Comparison of ENCODE assay signal across 9 cellular contexts in genomic region chr5:178208540-178209227, GRCh38. TPM values are rescaled to one million over a fixed set of nuclear protein-coding genes. Genes with fewer than 3 reads are reported as not detected.
DNase-seq lines count a peak whose midpoint lies in the region; ATAC-seq, FAIRE-seq and TF ChIP-seq lines count a peak whose summit lies in the region.
"Had no signal": no experiment of that assay in that cellular context is flagged by ENCODE, and none has a peak within 500 bp of the region (broad histone marks: within the 10 kb centered on the region; RNA-seq: fewer than 3 reads in every experiment).

No MANE protein-coding gene starts in this region.

- peaks cover 38 to 86% of the 10 kb centered on the region in 2 donors for H3K36me3 Mint-ChIP-seq in CD4-positive, alpha-beta memory T cell
- peaks cover 92% of the 10 kb centered on the region for H3K36me3 Mint-ChIP-seq in activated T-helper 17 cell treated with anti-CD3 and anti-CD28 coated beads, Interleukin-2, amount 50 U/mL, for 72 hours (ENCODE audit: low read depth)

- no peak overlapping the region for H3K27ac ChIP-seq in CD4-positive, alpha-beta memory T cell (ENCODE audit: low read depth, low read length)

- FAIRE-seq in GM12891 (lab: Jason Lieb, UNC) = no peak
- FAIRE-seq: TTC549 had no signal

- no peak for TF ChIP-seq POLR2A in GM12891 (IDR thresholded peaks at IDR 0.05; ENCODE audit: low read depth, low read length)

- peak overlapping the region in 5 of 7 donors; percentile 22 to 88 (median 56) for H3K27ac Mint-ChIP-seq in CD4-positive, alpha-beta memory T cell
- H3K27ac Mint-ChIP-seq in activated T-helper 17 cell treated with anti-CD3 and anti-CD28 coated beads, Interleukin-2, amount 50 U/mL, for 72 hours = peak overlapping the region; percentile 92

- H3K4me1 ChIP-seq in CD4-positive, alpha-beta memory T cell (ENCODE audit: insufficient read depth, low read length) = peaks cover 37% of the 10 kb centered on the region
- peaks cover 60% of the 10 kb centered on the region for H3K4me1 ChIP-seq in mucosa of stomach (ENCODE audit: control insufficient read depth, insufficient read depth, low read length)

- POLR2A ChIA-PET in CD4-positive, alpha-beta memory T cell (lab: Charles Lee; ENCODE audit: partially characterized antibody) = interaction anchor here (1.0 kb wide), 1 partner anchor 20 kb away, joined by 3 read pairs; no protein-coding TSS in a partner anchor

- H3K9me3 Mint-ChIP-seq in CD4-positive, alpha-beta memory T cell = peaks cover 0 to 4% (median 0%) of the 10 kb centered on the region in 8 donors
- no peaks in the 10 kb centered on the region for H3K9me3 Mint-ChIP-seq in activated T-helper 17 cell treated with anti-CD3 and anti-CD28 coated beads, Interleukin-2, amount 50 U/mL, for 72 hours

- H3K4me1 Mint-ChIP-seq in CD4-positive, alpha-beta memory T cell = peaks cover 17 to 47% (median 31%) of the 10 kb centered on the region in 4 donors
- peaks cover 41% of the 10 kb centered on the region for H3K4me1 Mint-ChIP-seq in activated T-helper 17 cell treated with anti-CD3 and anti-CD28 coated beads, Interleukin-2, amount 50 U/mL, for 72 hours

- peaks cover 72% of the 10 kb centered on the region for H3K36me3 ChIP-seq in CD4-positive, alpha-beta memory T cell (ENCODE audit: insufficient read depth, low read length)
- peaks cover 42% of the 10 kb centered on the region for H3K36me3 ChIP-seq in mucosa of stomach (ENCODE audit: control insufficient read depth, insufficient read depth, low read length)
- peaks cover 84% of the 10 kb centered on the region for H3K36me3 ChIP-seq in MG63

- no peak overlapping the region for H3K4me3 ChIP-seq in CD4-positive, alpha-beta memory T cell (ENCODE audit: low read length in 2 of 2)
- H3K4me3 ChIP-seq in mucosa of stomach (ENCODE audit: low read length) (no peak overlapping the region), MG63 (no peak overlapping the region)

- H3K9me3 ChIP-seq in CD4-positive, alpha-beta memory T cell (ENCODE audit: control insufficient read depth in 1 of 2, low read length in 2 of 2) = no peaks in the 10 kb centered on the region
- H3K9me3 ChIP-seq in mucosa of stomach (ENCODE audit: control insufficient read depth, low read length) (no peaks in the 10 kb centered on the region), MG63 (no peaks in the 10 kb centered on the region)

- intact Hi-C loops in CD4-positive, alpha-beta memory T cell (cut with micrococcal nuclease) = no loop called here

- DNase-seq in CD4-positive, alpha-beta memory T cell = no peak
- DNase-seq in GM12891 (ENCODE audit: insufficient read length, low spot score) (no peak), MG63 (no peak), activated gamma-delta T cell (lab: John Stamatoyannopoulos, UW) (no peak)

- H3K27me3 Mint-ChIP-seq in CD4-positive, alpha-beta memory T cell = peaks cover 2% of the 10 kb centered on the region in 2 donors
- no peaks in the 10 kb centered on the region for H3K27me3 Mint-ChIP-seq in activated T-helper 17 cell treated with anti-CD3 and anti-CD28 coated beads, Interleukin-2, amount 50 U/mL, for 72 hours

- ATAC-seq in activated T-helper 17 cell treated with anti-CD3 and anti-CD28 coated beads, Interleukin-2, amount 50 U/mL, for 72 hours (replicated peaks) = no peak
- ATAC-seq in HG03521 (IDR thresholded peaks at IDR 0.05; ENCODE audit: unreplicated experiment) (no peak), GM21360 (IDR thresholded peaks at IDR 0.05; ENCODE audit: unreplicated experiment) (no peak)

- H3K27me3 ChIP-seq in CD4-positive, alpha-beta memory T cell (ENCODE audit: insufficient read depth, low read length) = no peaks in the 10 kb centered on the region
- H3K27me3 ChIP-seq in mucosa of stomach (ENCODE audit: control insufficient read depth, insufficient read depth, low read length) (no peaks in the 10 kb centered on the region), MG63 (no peaks in the 10 kb centered on the region)

- peak overlapping the region; percentile 7 for H3K9ac ChIP-seq in mucosa of stomach (ENCODE audit: low read length)

- CTCF ChIA-PET in CD4-positive, alpha-beta memory T cell (lab: Charles Lee; ENCODE audit: partially characterized antibody) = no interaction called here

- no peak overlapping the region for H3K4me3 Mint-ChIP-seq in CD4-positive, alpha-beta memory T cell
- peak overlapping the region; percentile 18 for H3K4me3 Mint-ChIP-seq in activated T-helper 17 cell treated with anti-CD3 and anti-CD28 coated beads, Interleukin-2, amount 50 U/mL, for 72 hours

TF ChIP-seq in GM12891, 5 proteins besides CTCF, POLR2A, EP300 and RAD21:
- TF ChIP-seq TAF1 (IDR thresholded peaks at IDR 0.05; ENCODE audit: low read depth, low read length) (no peak), POU2F2 (IDR thresholded peaks at IDR 0.05; ENCODE audit: low read depth, low read length) (peak; percentile 46; the same call in 1 of the 2 replicates), PAX5 (IDR thresholded peaks at IDR 0.05; ENCODE audit: insufficient read depth, low read length, severe bottlenecking) (no peak), SPI1 (IDR thresholded peaks at IDR 0.05; ENCODE audit: low read depth, low read length) (no peak), POLR2AphosphoS5 (IDR thresholded peaks at IDR 0.05; ENCODE audit: low read depth, low read length) (peak; percentile 19; the same call in 1 of the 2 replicates)

RNA-seq across cellular contexts. Expression of gene HNRNPAB, which starts 4.4 kb away (rescaled TPM):
- total RNA-seq in CD4-positive, alpha-beta memory T cell = 10 to 100 TPM; 82.1 to 85.3 TPM
- 10 to 100 TPM; 29.4 to 75.3 TPM for polyA plus RNA-seq in CD4-positive, alpha-beta memory T cell
- 163 TPM for polyA plus RNA-seq in GM12891 (2012; ENCODE audit: low read depth, missing spikeins)
- total RNA-seq in activated T-helper 17 cell treated with anti-CD3 and anti-CD28 coated beads, Interleukin-2, amount 50 U/mL, for 72 hours = 100 to 1,000 TPM; 154 to 390 TPM
- total RNA-seq in MG63 (2014; rRNA removed; shearing (Covaris generic); ENCODE audit: low replicate concordance) = 250 and 316 TPM in 2 replicates

RNA-seq across cellular contexts. Expression of gene GMCL2, which starts 21.5 kb away (rescaled TPM):
- not detected for total RNA-seq in CD4-positive, alpha-beta memory T cell
- polyA plus RNA-seq in CD4-positive, alpha-beta memory T cell = not detected
- polyA plus RNA-seq in GM12891 (2012; ENCODE audit: low read depth, missing spikeins) = 0.03 TPM
- not detected for total RNA-seq in activated T-helper 17 cell treated with anti-CD3 and anti-CD28 coated beads, Interleukin-2, amount 50 U/mL, for 72 hours
- total RNA-seq in MG63 (2014; rRNA removed; shearing (Covaris generic); ENCODE audit: low replicate concordance) = not detected in 2 replicates

RNA-seq across cellular contexts. Expression of gene PHYKPL, which starts 23.9 kb away (rescaled TPM):
- total RNA-seq in CD4-positive, alpha-beta memory T cell = 100 to 1,000 TPM; 234 to 251 TPM
- polyA plus RNA-seq in CD4-positive, alpha-beta memory T cell = 10 to 100 TPM; 38.7 to 44.6 TPM
- 24.9 TPM for polyA plus RNA-seq in GM12891 (2012; ENCODE audit: low read depth, missing spikeins)
- total RNA-seq in activated T-helper 17 cell treated with anti-CD3 and anti-CD28 coated beads, Interleukin-2, amount 50 U/mL, for 72 hours = 100 to 1,000 TPM in 1 of 2 donors, 10 to 100 TPM in 1; 91.9 to 112 TPM
- total RNA-seq in MG63 (2014; rRNA removed; shearing (Covaris generic); ENCODE audit: low replicate concordance) = 37.7 and 50.9 TPM in 2 replicates

RNA-seq across cellular contexts. Expression of gene NHP2, which starts 55.0 kb away (rescaled TPM):
- total RNA-seq in CD4-positive, alpha-beta memory T cell = 10 to 100 TPM; 64.1 to 69.5 TPM
- 100 to 1,000 TPM; 208 to 250 TPM for polyA plus RNA-seq in CD4-positive, alpha-beta memory T cell
- polyA plus RNA-seq in GM12891 (2012; ENCODE audit: low read depth, missing spikeins) = 273 TPM
- total RNA-seq in activated T-helper 17 cell treated with anti-CD3 and anti-CD28 coated beads, Interleukin-2, amount 50 U/mL, for 72 hours = 100 to 1,000 TPM; 143 to 282 TPM
- total RNA-seq in MG63 (2014; rRNA removed; shearing (Covaris generic); ENCODE audit: low replicate concordance) = 441 and 476 TPM in 2 replicates
